In the genomic region with DNA sequence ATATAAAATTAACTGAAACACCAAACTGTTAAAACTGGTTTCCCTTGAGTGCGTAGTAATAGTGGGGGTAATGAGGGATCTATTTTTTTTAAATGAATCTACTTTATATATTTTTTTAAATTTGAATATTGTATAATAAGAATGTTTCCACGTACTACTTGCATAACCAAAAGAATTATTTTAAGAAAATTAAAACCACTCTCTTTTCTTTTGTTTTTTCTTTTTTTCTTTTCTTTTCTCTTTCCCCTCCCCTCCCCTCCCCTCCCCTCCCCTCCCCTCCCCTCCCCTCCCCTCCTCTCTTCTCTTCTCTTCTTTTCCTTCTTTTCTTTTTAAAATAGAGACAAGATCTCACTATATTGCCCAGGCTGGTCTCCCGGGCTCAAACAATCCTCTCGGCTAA, we compare ENCODE assay signal across 33 cellular contexts.
"Had no signal": no experiment of that assay in that cellular context is flagged by ENCODE, and none has a peak within 500 bp of the region (broad histone marks: within the 10 kb centered on the region; RNA-seq: fewer than 3 reads in every experiment).

No MANE protein-coding gene starts in this region.

- H3K27ac ChIP-seq: neutrophil, parathyroid adenoma, psoas muscle, skin epidermis, spleen, suprapubic skin, testis, tibial nerve, upper lobe of left lung, vagina had no signal

- H3K27ac Mint-ChIP-seq: naive B cell; naive thymus-derived CD8-positive, alpha-beta T cell; natural killer cell treated with Interleukin-12 subunit alpha and Interleukin-12 subunit beta and Interleukin-15 and Interleukin-18, amount 100 ng/mL, for 72 hours; nephron progenitor cell; progenitor cell of endocrine pancreas; stimulated activated memory B cell treated with anti-CD40 and anti-IgM and Interleukin-4, amounts not matched to agents 10 μg/mL and 1 μg/mL and 100 μg/mL, for 72 hours; stimulated activated naive CD8-positive, alpha-beta T cell treated with anti-CD3 and anti-CD28 coated beads, Interleukin-15, amount 100 ng/mL, for 72 hours had no signal

- H3K9ac ChIP-seq: parathyroid adenoma had no signal

- H3K9me3 Mint-ChIP-seq: stimulated activated memory B cell treated with anti-CD40 and anti-IgM and Interleukin-4, amounts not matched to agents 10 μg/mL and 1 μg/mL and 100 μg/mL, for 72 hours had no signal

- H3K4me1 Mint-ChIP-seq: naive B cell; naive thymus-derived CD8-positive, alpha-beta T cell; stimulated activated memory B cell treated with anti-CD40 and anti-IgM and Interleukin-4, amounts not matched to agents 10 μg/mL and 1 μg/mL and 100 μg/mL, for 72 hours; stimulated activated naive CD8-positive, alpha-beta T cell treated with anti-CD3 and anti-CD28 coated beads, Interleukin-15, amount 100 ng/mL, for 72 hours had no signal

- H3K36me3 ChIP-seq: neutrophil, spleen, suprapubic skin, tibial nerve, upper lobe of left lung, vagina had no signal

- FAIRE-seq: urothelium cell line had no signal

- H3K4me3 Mint-ChIP-seq: naive B cell; naive thymus-derived CD8-positive, alpha-beta T cell; natural killer cell treated with Interleukin-12 subunit alpha and Interleukin-12 subunit beta and Interleukin-15 and Interleukin-18, amount 100 ng/mL, for 72 hours; nephron progenitor cell; neural crest cell; stimulated activated memory B cell treated with anti-CD40 and anti-IgM and Interleukin-4, amounts not matched to agents 10 μg/mL and 1 μg/mL and 100 μg/mL, for 72 hours; stimulated activated naive CD8-positive, alpha-beta T cell treated with anti-CD3 and anti-CD28 coated beads, Interleukin-15, amount 100 ng/mL, for 72 hours had no signal

- H3K79me2 ChIP-seq: parathyroid adenoma had no signal

- H2AFZ ChIP-seq: parathyroid adenoma had no signal

- H3K27me3 Mint-ChIP-seq: progenitor cell of endocrine pancreas; stimulated activated naive CD8-positive, alpha-beta T cell treated with anti-CD3 and anti-CD28 coated beads, Interleukin-15, amount 100 ng/mL, for 72 hours had no signal

- H3K36me3 Mint-ChIP-seq: naive B cell; naive thymus-derived CD8-positive, alpha-beta T cell; natural killer cell treated with Interleukin-12 subunit alpha and Interleukin-12 subunit beta and Interleukin-15 and Interleukin-18, amount 100 ng/mL, for 72 hours; stimulated activated memory B cell treated with anti-CD40 and anti-IgM and Interleukin-4, amounts not matched to agents 10 μg/mL and 1 μg/mL and 100 μg/mL, for 72 hours had no signal

- H3K4me3 ChIP-seq: psoas muscle, skin epidermis, smooth muscle cell, spleen, suprapubic skin, testis, tibial nerve, upper lobe of left lung, vagina had no signal

- H3K9me3 ChIP-seq: neutrophil, psoas muscle, spleen, suprapubic skin, testis, tibial nerve, upper lobe of left lung, vagina had no signal

- DNase-seq: naive B cell; naive thymus-derived CD8-positive, alpha-beta T cell; nephron progenitor cell; nucleus accumbens; posterior cingulate gyrus; psoas muscle; right cardiac atrium; spleen; stimulated activated CD4-positive, alpha-beta T cell treated with anti-CD3 and anti-CD28 coated beads, Interleukin-12 subunit alpha, Interleukin-12 subunit beta, amount 100 ng/mL, for 4 hours; stimulated activated CD4-positive, alpha-beta T cell treated with anti-CD3 and anti-CD28 coated beads, Interleukin-1b, Interleukin-23, amount 100 ng/mL, for 48 hours; stimulated activated CD4-positive, alpha-beta T cell treated with anti-CD3 and anti-CD28 coated beads, Interleukin-4, amount 100 ng/mL, for 1 hour; stimulated activated CD4-positive, alpha-beta T cell treated with anti-CD3 and anti-CD28 coated beads, Interleukin-4, amount 100 ng/mL, for 4 hours; stimulated activated CD8-positive, alpha-beta memory T cell treated with anti-CD3 and anti-CD28 coated beads, Interleukin-4, amount 100 ng/mL, for 48 hours; stimulated activated naive CD4-positive, alpha-beta T cell; stimulated activated naive CD8-positive, alpha-beta T cell treated with anti-CD3 and anti-CD28 coated beads, Interleukin-15, amount 100 ng/mL, for 72 hours; stimulated activated naive CD8-positive, alpha-beta T cell treated with anti-CD3 and anti-CD28 coated beads, Interleukin-15, Interleukin-2, amounts not matched to agents 100 U/mL and 50 U/mL, for 24 hours; substantia nigra; testis; trophoblast cell; upper lobe of left lung had no signal

- ATAC-seq: naive thymus-derived CD8-positive, alpha-beta T cell; natural killer cell treated with Interleukin-12 subunit alpha and Interleukin-12 subunit beta and Interleukin-15 and Interleukin-18, amount 100 ng/mL, for 72 hours; psoas muscle; right cardiac atrium; sciatic nerve; stimulated activated memory B cell treated with anti-CD40 and anti-IgM and Interleukin-4, amounts not matched to agents 10 μg/mL and 1 μg/mL and 100 μg/mL, for 72 hours; stimulated activated naive CD8-positive, alpha-beta T cell treated with anti-CD3 and anti-CD28 coated beads, Interleukin-15, amount 100 ng/mL, for 72 hours; stimulated activated naive CD8-positive, alpha-beta T cell treated with anti-CD3 and anti-CD28 coated beads, Interleukin-15, Interleukin-2, amounts not matched to agents 100 U/mL and 50 U/mL, for 24 hours had no signal

- H3K27me3 ChIP-seq: neutrophil, spleen, suprapubic skin, testis, tibial nerve, upper lobe of left lung, vagina had no signal

- H3K4me1 ChIP-seq: parathyroid adenoma, psoas muscle, spleen, suprapubic skin, testis, tibial nerve, upper lobe of left lung, vagina had no signal

- H3K4me2 ChIP-seq: smooth muscle cell had no signal
